Comparison of ENCODE assay signal across 26 cellular contexts in the genomic region with DNA sequence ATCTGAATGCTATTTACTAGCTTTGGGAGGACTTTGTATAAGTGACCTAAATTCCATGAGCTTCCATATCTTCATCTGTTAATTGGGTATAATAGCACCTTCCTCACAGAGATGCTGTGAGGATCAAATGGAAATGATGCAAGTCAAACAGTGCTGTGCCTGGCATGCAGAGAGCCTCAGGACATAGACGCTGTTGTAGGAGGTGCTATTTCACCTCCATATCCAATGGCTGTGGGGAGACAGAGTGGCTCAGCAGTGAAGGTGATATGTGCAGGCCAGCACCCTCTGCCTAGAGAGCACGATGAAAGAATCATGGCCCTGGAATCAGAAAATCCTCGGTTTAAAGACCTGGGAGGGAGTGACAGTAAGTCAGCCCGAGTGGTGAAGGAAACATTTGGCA.
"Had no signal": no experiment of that assay in that cellular context is flagged by ENCODE, and none has a peak within 500 bp of the region (broad histone marks: within the 10 kb centered on the region; RNA-seq: fewer than 3 reads in every experiment).

No MANE protein-coding gene starts in this region.

- DNase-seq: dermis blood vessel endothelial cell; effector memory CD4-positive, alpha-beta T cell; foreskin keratinocyte; heart left ventricle; immature natural killer cell; left ventricle myocardium superior; lower lobe of right lung; mucosa of descending colon; naive B cell; right lobe of liver; small intestine; stimulated activated CD4-positive, alpha-beta T cell treated with anti-CD3 and anti-CD28 coated beads, Interleukin-15, amount 100 ng/mL, for 24 hours; stimulated activated CD4-positive, alpha-beta T cell treated with anti-CD3 and anti-CD28 coated beads, Interleukin-2, amount 100 ng/mL, for 48 hours; stimulated activated naive CD4-positive, alpha-beta T cell; stimulated activated naive CD8-positive, alpha-beta T cell treated with anti-CD3 and anti-CD28 coated beads, Interleukin-15, amount 100 ng/mL, for 72 hours; transverse colon; upper lobe of right lung; uterus had no signal

- H3K4me1 ChIP-seq: esophagus muscularis mucosa, foreskin keratinocyte, gastroesophageal sphincter, lower lobe of right lung, parathyroid adenoma, right lobe of liver, suprapubic skin, transverse colon, upper lobe of right lung, uterus had no signal

- H3K4me2 ChIP-seq: hepatocyte had no signal

- H2AFZ ChIP-seq: hepatocyte, parathyroid adenoma had no signal

- H3K27ac ChIP-seq: coronary artery, esophagus muscularis mucosa, foreskin keratinocyte, gastroesophageal sphincter, heart left ventricle, hepatocyte, lower lobe of right lung, parathyroid adenoma, right lobe of liver, suprapubic skin, transverse colon, upper lobe of right lung, uterus had no signal

- H3K4me3 ChIP-seq: coronary artery, esophagus muscularis mucosa, gastroesophageal sphincter, heart left ventricle, hepatocyte, lower lobe of right lung, mucosa of descending colon, right lobe of liver, suprapubic skin, transverse colon, upper lobe of right lung, uterus had no signal

- H3K36me3 ChIP-seq: esophagus muscularis mucosa, gastroesophageal sphincter, heart left ventricle, lower lobe of right lung, right lobe of liver, suprapubic skin, transverse colon, upper lobe of right lung, uterus had no signal

- H3K9ac ChIP-seq: parathyroid adenoma had no signal

- H3K27me3 ChIP-seq: esophagus muscularis mucosa, foreskin keratinocyte, gastroesophageal sphincter, heart left ventricle, hepatocyte, right lobe of liver, suprapubic skin, transverse colon, upper lobe of right lung, uterus had no signal

- H3K9me3 ChIP-seq: esophagus muscularis mucosa, gastroesophageal sphincter, heart left ventricle, lower lobe of right lung, mucosa of descending colon, right lobe of liver, suprapubic skin, transverse colon, upper lobe of right lung, uterus had no signal

- ATAC-seq: foreskin keratinocyte; gastroesophageal sphincter; heart left ventricle; left ventricle myocardium superior; lower lobe of right lung; mucosa of descending colon; natural killer cell treated with Interleukin-12 subunit alpha and Interleukin-12 subunit beta and Interleukin-15 and Interleukin-18, amount 100 ng/mL, for 72 hours; right lobe of liver; stimulated activated naive CD8-positive, alpha-beta T cell treated with anti-CD3 and anti-CD28 coated beads, Interleukin-15, amount 100 ng/mL, for 72 hours; upper lobe of right lung had no signal

- FAIRE-seq: endothelial cell of umbilical vein, small intestine had no signal
